ENCODE assay signal across 8 cellular contexts in the genomic region with DNA sequence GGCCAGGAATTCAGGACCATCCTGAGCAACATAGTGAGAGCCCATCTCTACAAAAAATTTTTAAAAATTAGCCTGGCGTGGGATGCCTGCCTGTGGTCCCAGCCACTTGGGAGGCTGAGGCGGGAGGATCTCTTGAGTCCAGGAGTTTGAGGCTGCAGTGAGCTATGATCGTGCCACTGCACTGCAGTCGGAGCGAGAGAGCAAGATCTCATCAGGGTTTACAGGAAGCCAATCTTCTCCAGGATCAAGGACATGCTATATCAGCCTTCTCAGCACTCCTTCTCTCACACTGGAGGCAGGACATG. TPM values are rescaled to one million over a fixed set of nuclear protein-coding genes. Genes with fewer than 3 reads are reported as not detected.
DNase-seq lines count a peak whose midpoint lies in the region; ATAC-seq lines count a peak whose summit lies in the region.

No MANE protein-coding gene starts in this region.

- POLR2A ChIA-PET in activated CD4-positive, alpha-beta memory T cell treated with anti-CD3 and anti-CD28 coated beads for 36 hours (lab: Charles Lee) = no interaction called here

- H3K27ac Mint-ChIP-seq in activated CD4-positive, alpha-beta memory T cell treated with anti-CD3 and anti-CD28 coated beads for 36 hours = peak overlapping the region; percentile 70
- H3K27ac Mint-ChIP-seq in stimulated activated memory B cell treated with anti-CD40 and anti-IgM and Interleukin-4, amounts not matched to agents 10 μg/mL and 1 μg/mL and 100 μg/mL, for 72 hours = peak overlapping the region; percentile 76

- H3K27me3 Mint-ChIP-seq in activated CD4-positive, alpha-beta memory T cell treated with anti-CD3 and anti-CD28 coated beads for 36 hours = no peaks in the 10 kb centered on the region
- H3K27me3 Mint-ChIP-seq in stimulated activated memory B cell treated with anti-CD40 and anti-IgM and Interleukin-4, amounts not matched to agents 10 μg/mL and 1 μg/mL and 100 μg/mL, for 72 hours = no peaks in the 10 kb centered on the region

- no peaks in the 10 kb centered on the region for H3K27me3 ChIP-seq in right cardiac atrium (ENCODE audit: control insufficient read depth, insufficient read depth)

- H3K4me3 ChIP-seq in right cardiac atrium (ENCODE audit: low read length) = no peak overlapping the region

- CTCF ChIA-PET in activated CD4-positive, alpha-beta memory T cell treated with anti-CD3 and anti-CD28 coated beads for 36 hours (lab: Charles Lee) = interaction anchor here (0.6 to 3.8 kb wide), 7 partner anchors 9 to 56 kb away, joined by 3 to 11 read pairs (median 4); no protein-coding TSS in a partner anchor

- ATAC-seq in right cardiac atrium = no peak
- ATAC-seq in stimulated activated memory B cell treated with anti-CD40 and anti-IgM and Interleukin-4, amounts not matched to agents 10 μg/mL and 1 μg/mL and 100 μg/mL, for 72 hours = no peak

- H3K27ac ChIP-seq in right cardiac atrium (ENCODE audit: low read length) = peak overlapping the region; percentile 80

- H3K4me1 ChIP-seq in right cardiac atrium (ENCODE audit: control insufficient read depth, insufficient read depth, low read length) = peaks cover 14% of the 10 kb centered on the region

- 75% methylated on average over 5 of the region's 5 CpGs for WGBS in right cardiac atrium

- H3K36me3 Mint-ChIP-seq in activated CD4-positive, alpha-beta memory T cell treated with anti-CD3 and anti-CD28 coated beads for 36 hours = peaks cover 7% of the 10 kb centered on the region
- peaks cover 4% of the 10 kb centered on the region for H3K36me3 Mint-ChIP-seq in stimulated activated memory B cell treated with anti-CD40 and anti-IgM and Interleukin-4, amounts not matched to agents 10 μg/mL and 1 μg/mL and 100 μg/mL, for 72 hours

- no peaks in the 10 kb centered on the region for H3K9me3 ChIP-seq in right cardiac atrium (ENCODE audit: control insufficient read depth, low read length)

- peaks cover 36% of the 10 kb centered on the region for H3K4me1 Mint-ChIP-seq in activated CD4-positive, alpha-beta memory T cell treated with anti-CD3 and anti-CD28 coated beads for 36 hours (ENCODE audit: low read depth)
- peaks cover 76% of the 10 kb centered on the region for H3K4me1 Mint-ChIP-seq in stimulated activated memory B cell treated with anti-CD40 and anti-IgM and Interleukin-4, amounts not matched to agents 10 μg/mL and 1 μg/mL and 100 μg/mL, for 72 hours

- intact Hi-C loops in activated CD4-positive, alpha-beta memory T cell treated with anti-CD3 and anti-CD28 coated beads for 36 hours (cut with micrococcal nuclease) = loop anchor here (2.0 to 10.0 kb wide), 5 partner anchors 14 to 792 kb away; partner anchors contain the start of genes ARID3B, CSK, NPTN and UBL7
- intact Hi-C loops in right cardiac atrium (cut with DNase I) = loop anchor here in 1 of 4 donors (5.0 kb wide), 1 partner anchor 50 kb away; no protein-coding TSS in a partner anchor

- DNase-seq in NCI-H82 treated with DMSO at 0.1 percent for 48 hours (lab: John Stamatoyannopoulos, UW; ENCODE audit: unreplicated experiment) (peak; percentile 1), NCI-H82 (lab: John Stamatoyannopoulos, UW) (no peak), right cardiac atrium (no peak), GM19238 (ENCODE audit: insufficient read length, low spot score) (no peak), nucleus accumbens (lab: John Stamatoyannopoulos, UW) (no peak), SW480 (ENCODE audit: low spot score) (no peak)
- DNase-seq in activated CD4-positive, alpha-beta memory T cell treated with anti-CD3 and anti-CD28 coated beads for 36 hours = no peak

- peak overlapping the region; percentile 80 for H3K4me3 Mint-ChIP-seq in activated CD4-positive, alpha-beta memory T cell treated with anti-CD3 and anti-CD28 coated beads for 36 hours
- peak overlapping the region; percentile 90 for H3K4me3 Mint-ChIP-seq in stimulated activated memory B cell treated with anti-CD40 and anti-IgM and Interleukin-4, amounts not matched to agents 10 μg/mL and 1 μg/mL and 100 μg/mL, for 72 hours

- H3K9me3 Mint-ChIP-seq in activated CD4-positive, alpha-beta memory T cell treated with anti-CD3 and anti-CD28 coated beads for 36 hours = no peaks in the 10 kb centered on the region
- H3K9me3 Mint-ChIP-seq in stimulated activated memory B cell treated with anti-CD40 and anti-IgM and Interleukin-4, amounts not matched to agents 10 μg/mL and 1 μg/mL and 100 μg/mL, for 72 hours = no peaks in the 10 kb centered on the region

RNA-seq across cellular contexts. Expression of gene STOML1, which starts 0.5 kb away (rescaled TPM):
- total RNA-seq in activated CD4-positive, alpha-beta memory T cell treated with anti-CD3 and anti-CD28 coated beads for 36 hours = 10 to 100 TPM in 1 of 2 experiments, 1 to 10 TPM in 1; 7.1 to 10.1 TPM
- 10 to 100 TPM; 14.9 to 19.0 (median 17.8) TPM for total RNA-seq in right cardiac atrium
- 24.3 TPM for polyA plus RNA-seq in right cardiac atrium

RNA-seq across cellular contexts. Expression of gene PML, which starts 2.0 kb away (rescaled TPM):
- 10 to 100 TPM; 67.6 to 69.8 TPM for total RNA-seq in activated CD4-positive, alpha-beta memory T cell treated with anti-CD3 and anti-CD28 coated beads for 36 hours
- total RNA-seq in right cardiac atrium = 10 to 100 TPM; 21.9 to 35.4 (median 26.6) TPM
- polyA plus RNA-seq in right cardiac atrium = 18.1 TPM
